In genomic region chr7:44998153-44998871, GRCh38 we compare ENCODE assay signal across 9 cellular contexts. TPM values are rescaled to one million over a fixed set of nuclear protein-coding genes. Genes with fewer than 3 reads are reported as not detected.
A peak's percentile ranks its signal among the peaks of the same experiment; 100 is the strongest.
DNase-seq lines count a peak whose midpoint lies in the region; ATAC-seq and TF ChIP-seq lines count a peak whose summit lies in the region.
"Had no signal": no experiment of that assay in that cellular context is flagged by ENCODE, and none has a peak within 500 bp of the region (broad histone marks: within the 10 kb centered on the region; RNA-seq: fewer than 3 reads in every experiment).

No MANE protein-coding gene starts in this region.

- H3K36me3 Mint-ChIP-seq in CD4-positive, CD25-positive, alpha-beta regulatory T cell, result peaks cover 3% of the 10 kb centered on the region
- H3K36me3 Mint-ChIP-seq in activated naive CD8-positive, alpha-beta T cell treated with anti-CD3 and anti-CD28 coated beads, Interleukin-2, amount 50 U/mL, for 24 hours (ENCODE audit: low read depth), result peaks cover 18% of the 10 kb centered on the region
- peaks cover 3% of the 10 kb centered on the region for H3K36me3 Mint-ChIP-seq in nephron (ENCODE audit: low read depth)

- no peaks in the 10 kb centered on the region for H3K27me3 ChIP-seq in CD4-positive, CD25-positive, alpha-beta regulatory T cell (ENCODE audit: control insufficient read depth, insufficient read depth, low read length)
- no peaks in the 10 kb centered on the region for H3K27me3 ChIP-seq in HUES64 (ENCODE audit: insufficient read depth, low read length)

- peaks cover 0 to 2% (median 0%) of the 10 kb centered on the region in 7 donors for H3K9me3 Mint-ChIP-seq in CD4-positive, CD25-positive, alpha-beta regulatory T cell
- no peaks in the 10 kb centered on the region for H3K9me3 Mint-ChIP-seq in activated naive CD8-positive, alpha-beta T cell treated with anti-CD3 and anti-CD28 coated beads, Interleukin-2, amount 50 U/mL, for 24 hours
- no peaks in the 10 kb centered on the region for H3K9me3 Mint-ChIP-seq in nephron

- H3K9me3 ChIP-seq in CD4-positive, CD25-positive, alpha-beta regulatory T cell (ENCODE audit: control insufficient read depth in 2 of 2, low read length in 2 of 2), result no peaks in the 10 kb centered on the region
- H3K9me3 ChIP-seq in HUES64 (ENCODE audit: insufficient read depth, low read depth, low read length), result no peaks in the 10 kb centered on the region

- peaks cover 10% of the 10 kb centered on the region for H3K27me3 Mint-ChIP-seq in CD4-positive, CD25-positive, alpha-beta regulatory T cell
- H3K27me3 Mint-ChIP-seq in activated naive CD8-positive, alpha-beta T cell treated with anti-CD3 and anti-CD28 coated beads, Interleukin-2, amount 50 U/mL, for 24 hours, result no peaks in the 10 kb centered on the region
- H3K27me3 Mint-ChIP-seq in nephron (ENCODE audit: low read depth), result no peaks in the 10 kb centered on the region

- H3K36me3 ChIP-seq in CD4-positive, CD25-positive, alpha-beta regulatory T cell (ENCODE audit: control insufficient read depth, insufficient read depth, low read length), result peaks cover 4% of the 10 kb centered on the region
- no peaks in the 10 kb centered on the region for H3K36me3 ChIP-seq in HUES64 (ENCODE audit: insufficient read depth, low read length)

- WGBS in HUES64, result 95% methylated on average over 4 of the region's 4 CpGs

- no peak for TF ChIP-seq CTCF in nephron (IDR thresholded peaks at IDR 0.05; ENCODE audit: unreplicated experiment in 3 of 3)

- H3K4me3 ChIP-seq in CD4-positive, CD25-positive, alpha-beta regulatory T cell (ENCODE audit: low read depth, low read length), result peak overlapping the region; percentile 34
- peak overlapping the region; percentile 87; the same call in 1 of the 2 replicates for H3K4me3 ChIP-seq in HUES64 (ENCODE audit: low read length)

- H3K4me3 Mint-ChIP-seq in CD4-positive, CD25-positive, alpha-beta regulatory T cell, result peak overlapping the region; percentile 98 to 99 (median 98)
- peak overlapping the region; percentile 92 for H3K4me3 Mint-ChIP-seq in activated naive CD8-positive, alpha-beta T cell treated with anti-CD3 and anti-CD28 coated beads, Interleukin-2, amount 50 U/mL, for 24 hours
- H3K4me3 Mint-ChIP-seq in nephron, result peak overlapping the region; percentile 86 to 93 (median 92)

- H3K27ac Mint-ChIP-seq in CD4-positive, CD25-positive, alpha-beta regulatory T cell, result peak overlapping the region; percentile 44 to 97 (median 93)
- H3K27ac Mint-ChIP-seq in activated naive CD8-positive, alpha-beta T cell treated with anti-CD3 and anti-CD28 coated beads, Interleukin-2, amount 50 U/mL, for 24 hours, result peak overlapping the region; percentile 53
- peak overlapping the region; percentile 78 to 98 (median 97) for H3K27ac Mint-ChIP-seq in nephron

- peaks cover 31 to 73% (median 52%) of the 10 kb centered on the region in 4 donors for H3K4me1 Mint-ChIP-seq in CD4-positive, CD25-positive, alpha-beta regulatory T cell
- peaks cover 58% of the 10 kb centered on the region for H3K4me1 Mint-ChIP-seq in activated naive CD8-positive, alpha-beta T cell treated with anti-CD3 and anti-CD28 coated beads, Interleukin-2, amount 50 U/mL, for 24 hours
- peaks cover 22% of the 10 kb centered on the region for H3K4me1 Mint-ChIP-seq in nephron

- H3K9ac ChIP-seq in HUES64 (ENCODE audit: low read depth, low read length), result no peak overlapping the region

- no peak for DNase-seq in CD4-positive, CD25-positive, alpha-beta regulatory T cell
- DNase-seq in activated naive CD8-positive, alpha-beta T cell treated with anti-CD3 and anti-CD28 coated beads, Interleukin-2, amount 50 U/mL, for 24 hours, result no peak
- DNase-seq in stimulated activated naive CD4-positive, alpha-beta T cell (lab: John Stamatoyannopoulos, UW), result no peak
- no peak for DNase-seq in OCI-M1 (lab: John Stamatoyannopoulos, UW)
- no peak for DNase-seq in stimulated activated CD4-positive, alpha-beta T cell treated with anti-CD3 and anti-CD28 coated beads, Interleukin-2, amount 100 ng/mL, for 24 hours
- DNase-seq: SW 1271 had no signal

- H3K4me1 ChIP-seq in CD4-positive, CD25-positive, alpha-beta regulatory T cell (ENCODE audit: control insufficient read depth, insufficient read depth, low read length, poor library complexity, severe bottlenecking), result peaks cover 71% of the 10 kb centered on the region
- H3K4me1 ChIP-seq in HUES64 (ENCODE audit: insufficient read depth, low read length), result peaks cover 8% of the 10 kb centered on the region

- H3K27ac ChIP-seq in CD4-positive, CD25-positive, alpha-beta regulatory T cell (ENCODE audit: insufficient read depth, low read length, poor library complexity, severe bottlenecking), result peak overlapping the region; percentile 84
- H3K27ac ChIP-seq in HUES64 (ENCODE audit: low read depth, low read length), result no peak overlapping the region

- no peak for ATAC-seq in CD4-positive, CD25-positive, alpha-beta regulatory T cell (ENCODE audit: low read depth in 2 of 2)
- ATAC-seq in activated naive CD8-positive, alpha-beta T cell treated with anti-CD3 and anti-CD28 coated beads, Interleukin-2, amount 50 U/mL, for 24 hours, result no peak
- no peak for ATAC-seq in GM21528 (IDR thresholded peaks at IDR 0.05; ENCODE audit: low FRiP score, unreplicated experiment)

RNA-seq across cellular contexts. Expression of gene CCM2, which starts 1.7 kb away (rescaled TPM):
- total RNA-seq in CD4-positive, CD25-positive, alpha-beta regulatory T cell, result 190 TPM
- 100 to 1,000 TPM; 139 to 163 (median 156) TPM for polyA plus RNA-seq in CD4-positive, CD25-positive, alpha-beta regulatory T cell
- 30.4 TPM for polyA plus RNA-seq in HUES64 (2013, experiment 1 of 2)
- 30.7 TPM for polyA plus RNA-seq in HUES64 (2013, experiment 2 of 2)

RNA-seq across cellular contexts. Expression of gene MYO1G, which starts 19.5 kb away (rescaled TPM):
- total RNA-seq in CD4-positive, CD25-positive, alpha-beta regulatory T cell, result 427 TPM
- 100 to 1,000 TPM; 132 to 229 (median 160) TPM for polyA plus RNA-seq in CD4-positive, CD25-positive, alpha-beta regulatory T cell
- polyA plus RNA-seq in HUES64 (2013, experiment 1 of 2), result not detected
- not detected for polyA plus RNA-seq in HUES64 (2013, experiment 2 of 2)
